ENCODE assay signal across 11 cellular contexts in genomic region chr2:47339745-47340541, GRCh38. TPM values are rescaled to one million over a fixed set of nuclear protein-coding genes. Genes with fewer than 3 reads are reported as not detected.
DNase-seq lines count a peak whose midpoint lies in the region; ATAC-seq and TF ChIP-seq lines count a peak whose summit lies in the region.
"Had no signal": no experiment of that assay in that cellular context is flagged by ENCODE, and none has a peak within 500 bp of the region (broad histone marks: within the 10 kb centered on the region; RNA-seq: fewer than 3 reads in every experiment).

No MANE protein-coding gene starts in this region.

- no peak overlapping the region; the same call in 1 of the 2 replicates for H3K4me3 ChIP-seq in PC-3 (ENCODE audit: low read length)
- no peak overlapping the region for H3K4me3 ChIP-seq in fibroblast of pulmonary artery (replicated peaks; ENCODE audit: low read depth, low read length)
- H3K4me3 ChIP-seq in transverse colon, result no peak overlapping the region

- CTCF ChIA-PET in activated naive CD4-positive, alpha-beta T cell treated with anti-CD3 and anti-CD28 coated beads for 36 hours (lab: Charles Lee), result no interaction called here
- CTCF ChIA-PET in PC-3 (lab: Charles Lee), result interaction anchor here (1.0 kb wide), 1 partner anchor 48 kb away, joined by 9 read pairs; no protein-coding TSS in a partner anchor
- CTCF ChIA-PET in CD4-positive, alpha-beta T cell (lab: Charles Lee), result interaction anchor here (1.7 kb wide), 1 partner anchor 12 kb away, joined by 3 read pairs; no protein-coding TSS in a partner anchor

- peaks cover 3% of the 10 kb centered on the region for H3K4me1 Mint-ChIP-seq in activated naive CD4-positive, alpha-beta T cell treated with anti-CD3 and anti-CD28 coated beads for 36 hours (ENCODE audit: low read depth)
- H3K4me1 Mint-ChIP-seq in CD4-positive, alpha-beta T cell (ENCODE audit: low read depth), result peaks cover 4% of the 10 kb centered on the region

- no peaks in the 10 kb centered on the region for H3K36me3 Mint-ChIP-seq in activated naive CD4-positive, alpha-beta T cell treated with anti-CD3 and anti-CD28 coated beads for 36 hours (ENCODE audit: low read depth)
- H3K36me3 Mint-ChIP-seq in CD4-positive, alpha-beta T cell (ENCODE audit: low read depth), result no peaks in the 10 kb centered on the region
- H3K36me3 Mint-ChIP-seq: CD8-positive, alpha-beta T cell; naive B cell had no signal

- BruUV-seq in PC-3 (replicated peaks; lab: Mats Ljungman, UMichigan), result no TSS peak

- H3K9me3 Mint-ChIP-seq in activated naive CD4-positive, alpha-beta T cell treated with anti-CD3 and anti-CD28 coated beads for 36 hours, result no peaks in the 10 kb centered on the region
- no peaks in the 10 kb centered on the region for H3K9me3 Mint-ChIP-seq in CD4-positive, alpha-beta T cell
- H3K9me3 Mint-ChIP-seq: CD8-positive, alpha-beta T cell had no signal

- H3K27me3 ChIP-seq in PC-3 (ENCODE audit: low read length) (no peaks in the 10 kb centered on the region), transverse colon (no peaks in the 10 kb centered on the region)
- peaks cover 11% of the 10 kb centered on the region for H3K27me3 ChIP-seq in CD4-positive, alpha-beta T cell (ENCODE audit: control insufficient read depth, insufficient read depth, low read length)

- no peak overlapping the region for H3K27ac Mint-ChIP-seq in activated naive CD4-positive, alpha-beta T cell treated with anti-CD3 and anti-CD28 coated beads for 36 hours
- no peak overlapping the region for H3K27ac Mint-ChIP-seq in CD4-positive, alpha-beta T cell
- H3K27ac Mint-ChIP-seq: CD8-positive, alpha-beta T cell had no signal

- TF ChIP-seq EP300 in transverse colon (IDR thresholded peaks at IDR 0.05; ENCODE audit: low read depth), result no peak

- peaks cover 3% of the 10 kb centered on the region for H3F3A ChIP-seq in PC-3 (ENCODE audit: low read length, unreplicated experiment)

- H3K4me2 ChIP-seq in PC-3 (ENCODE audit: low read length), result peak overlapping the region; percentile 54

- H3K36me3 ChIP-seq in PC-3 (ENCODE audit: low read depth, low read length), result no peaks in the 10 kb centered on the region
- no peaks in the 10 kb centered on the region for H3K36me3 ChIP-seq in transverse colon

- H3K27ac ChIP-seq in PC-3 (ENCODE audit: low read length) (peak overlapping the region; percentile 60), transverse colon (peak overlapping the region; percentile 53 to 85 (median 70))
- no peak overlapping the region for H3K27ac ChIP-seq in CD4-positive, alpha-beta T cell (ENCODE audit: low read depth, low read length)

- ATAC-seq in PC-3, result peak; percentile 77
- no peak for ATAC-seq in CD4-positive, alpha-beta T cell (ENCODE audit: poor library complexity)
- ATAC-seq: CD8-positive, alpha-beta T cell had no signal

- H3K4me1 ChIP-seq in PC-3 (ENCODE audit: insufficient read depth, low read length), result peaks cover 21% of the 10 kb centered on the region
- H3K4me1 ChIP-seq in transverse colon, result peaks cover 5 to 70% (median 33%) of the 10 kb centered on the region in 4 donors

- no peaks in the 10 kb centered on the region for H3K79me2 ChIP-seq in PC-3 (ENCODE audit: low read length)

- TF ChIP-seq CTCF in PC-3 (conservative IDR thresholded peaks at IDR 0.05; ENCODE audit: low read depth, low read length) (no peak), fibroblast of pulmonary artery (IDR thresholded peaks at IDR 0.05; ENCODE audit: low read length, missing control alignments) (no peak), transverse colon (IDR thresholded peaks at IDR 0.05) (no peak)
- no peak for TF ChIP-seq CTCF in CD4-positive, alpha-beta T cell (IDR thresholded peaks at IDR 0.05)

- H4K20me1 ChIP-seq in PC-3 (ENCODE audit: low read length), result no peaks in the 10 kb centered on the region

- peak; percentile 43 for DNase-seq in activated naive CD4-positive, alpha-beta T cell treated with anti-CD3 and anti-CD28 coated beads for 36 hours
- DNase-seq in activated naive CD4-positive, alpha-beta T cell treated with Interleukin-2 at 50 U/mL for 16 hours, result no peak
- DNase-seq in PC-3 (peak; percentile 97), fibroblast of pulmonary artery (ENCODE audit: low read depth) (peak; percentile 43), transverse colon (peak; percentile 63), amniotic stem cell (lab: John Stamatoyannopoulos, UW) (no peak)
- DNase-seq in activated CD8-positive, alpha-beta memory T cell treated with anti-CD3 and anti-CD28 coated beads for 24 hours, result no peak
- no peak for DNase-seq in CD4-positive, alpha-beta T cell
- DNase-seq: CD8-positive, alpha-beta T cell; naive B cell had no signal

- 65 to 67% methylated on average over 4 to 8 of the region's 8 CpGs for WGBS in transverse colon (ENCODE audit: low coverage in 1 of 2), 2 donors

- peaks cover 6% of the 10 kb centered on the region for H3K27me3 Mint-ChIP-seq in activated naive CD4-positive, alpha-beta T cell treated with anti-CD3 and anti-CD28 coated beads for 36 hours (ENCODE audit: low read depth)
- peaks cover 12% of the 10 kb centered on the region for H3K27me3 Mint-ChIP-seq in CD4-positive, alpha-beta T cell

- POLR2A ChIA-PET in PC-3 (lab: Charles Lee; ENCODE audit: unreplicated experiment), result interaction anchor here (0.7 kb wide), 1 partner anchor 16 kb away, joined by 4 read pairs; no protein-coding TSS in a partner anchor
- POLR2A ChIA-PET in CD4-positive, alpha-beta T cell (lab: Charles Lee), result no interaction called here

- in situ Hi-C loops in transverse colon (cut with MboI; ENCODE audit: low pct_ligation_motif_present in 1 of 4, low pct_unique_long_range_greater_than_20kb in 1 of 4, low sequenced_read_pairs in 3 of 4), result loop anchor here (5.0 to 10.0 kb wide), 3 partner anchors 45 to 425 kb away; no protein-coding TSS in a partner anchor

- H3K9me3 ChIP-seq in PC-3 (ENCODE audit: low read length) (no peaks in the 10 kb centered on the region), transverse colon (no peaks in the 10 kb centered on the region)
- H3K9me3 ChIP-seq in CD4-positive, alpha-beta T cell (ENCODE audit: control insufficient read depth, low read length), result no peaks in the 10 kb centered on the region

- H3K9ac ChIP-seq in PC-3 (ENCODE audit: low read length), result no peak overlapping the region

- no peak for TF ChIP-seq POLR2A in transverse colon (IDR thresholded peaks at IDR 0.05)

- intact Hi-C loops in activated naive CD4-positive, alpha-beta T cell treated with anti-CD3 and anti-CD28 coated beads for 36 hours (cut with micrococcal nuclease), result no loop called here
- intact Hi-C loops in PC-3 (cut with micrococcal nuclease) (no loop called here), transverse colon (cut with DNase I; ENCODE audit: low total_unique reads) (loop anchor here (5.0 kb wide), 1 partner anchor 47 kb away; no protein-coding TSS in a partner anchor)
- intact Hi-C loops in CD4-positive, alpha-beta T cell (cut with DNase I, micrococcal nuclease), result loop anchor here (5.0 kb wide), 1 partner anchor 767 kb away; no protein-coding TSS in a partner anchor

- no peak overlapping the region for H3K4me3 Mint-ChIP-seq in activated naive CD4-positive, alpha-beta T cell treated with anti-CD3 and anti-CD28 coated beads for 36 hours
- H3K4me3 Mint-ChIP-seq in CD4-positive, alpha-beta T cell, result no peak overlapping the region
- H3K4me3 Mint-ChIP-seq: CD8-positive, alpha-beta T cell had no signal

- H2AFZ ChIP-seq in PC-3 (ENCODE audit: low read length), result 0 out of 2 replicates have a peak overlapping the region, but pooled peaks have one; percentile 18

- H3K9me2 ChIP-seq in PC-3 (replicated peaks; ENCODE audit: low read length), result no peaks in the 10 kb centered on the region

RNA-seq across cellular contexts. Expression of gene EPCAM, which starts 29.2 kb away (rescaled TPM):
- total RNA-seq in activated naive CD4-positive, alpha-beta T cell treated with anti-CD3 and anti-CD28 coated beads for 36 hours, result under 1 TPM; 0.17 to 0.30 TPM
- total RNA-seq in PC-3 (2014; rRNA removed), result 223 and 235 TPM in 2 replicates
- total RNA-seq in transverse colon, result 100 to 1,000 TPM; 238 to 988 (median 646) TPM
- total RNA-seq in CD4-positive, alpha-beta T cell, result not detected
- total RNA-seq: CD8-positive, alpha-beta T cell; T-helper 2 cell treated with Interferon-gamma antibody and Interleukin-4, amounts not matched to agents 100 ng/mL and 5 ng/mL, for 36 hours had no signal

Comparison
In these comparisons a context has a peak if more than half of its experiments do, and no peak if none do; other contexts are left out.
1. DNase-seq: peak in activated naive CD4-positive, alpha-beta T cell treated with anti-CD3 and anti-CD28 coated beads for 36 hours (single experiment), PC-3 (single experiment), fibroblast of pulmonary artery (single experiment) and transverse colon (single experiment); none in activated naive CD4-positive, alpha-beta T cell treated with Interleukin-2 at 50 U/mL for 16 hours (single experiment), activated CD8-positive, alpha-beta memory T cell treated with anti-CD3 and anti-CD28 coated beads for 24 hours (single experiment), CD4-positive, alpha-beta T cell (0 of 10) and amniotic stem cell (single experiment).
2. RNA of gene EPCAM, which starts 29.2 kb away (total RNA-seq): 238 to 988 TPM in transverse colon and 223 to 235 TPM in PC-3; 0.17 to 0.30 TPM in activated naive CD4-positive, alpha-beta T cell treated with anti-CD3 and anti-CD28 coated beads for 36 hours and not detected in CD4-positive, alpha-beta T cell; every median in the first group is over 100 times any median in the second.
3. intact Hi-C loops: an anchor here in transverse colon (5.0 kb wide) and CD4-positive, alpha-beta T cell (5.0 kb wide); none called in activated naive CD4-positive, alpha-beta T cell treated with anti-CD3 and anti-CD28 coated beads for 36 hours and PC-3.